10 cellular contexts compared by ENCODE assay signal in the genomic region with DNA sequence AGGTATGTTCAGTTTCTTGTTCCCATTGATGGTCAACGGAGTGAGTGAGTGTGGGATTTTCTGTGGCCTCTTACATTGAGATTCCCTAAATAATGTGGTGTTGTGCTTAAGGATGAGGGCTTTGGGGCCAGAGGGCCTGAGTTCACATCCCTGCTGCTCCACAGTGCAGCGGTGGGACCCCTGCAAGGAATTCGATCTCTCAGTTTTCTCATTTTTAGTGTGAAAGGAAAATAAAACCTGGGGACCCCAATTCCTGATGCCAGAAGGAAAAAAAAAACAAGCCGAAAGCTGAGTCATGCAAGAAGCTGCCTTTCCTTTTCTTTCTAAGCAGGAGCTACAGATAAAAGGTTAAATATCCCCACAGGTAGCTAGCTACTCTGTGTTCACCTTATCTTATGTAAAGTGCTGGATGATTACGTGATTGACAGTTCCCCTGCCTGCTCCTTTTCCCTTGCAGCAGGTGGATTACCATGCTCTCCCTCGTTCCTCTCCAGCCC.
A peak's percentile ranks its signal among the peaks of the same experiment; 100 is the strongest.
DNase-seq lines count a peak whose midpoint lies in the region; ATAC-seq and TF ChIP-seq lines count a peak whose summit lies in the region.
"Had no signal": no experiment of that assay in that cellular context is flagged by ENCODE, and none has a peak within 500 bp of the region (broad histone marks: within the 10 kb centered on the region; RNA-seq: fewer than 3 reads in every experiment).

No MANE protein-coding gene starts in this region.

- peaks cover 9% of the 10 kb centered on the region for H3K36me3 Mint-ChIP-seq in T-helper 1 cell treated with Interleukin-12 subunit alpha and Interleukin-12 subunit beta and Interleukin-4 antibody, amounts not matched to agents 30 μg/mL and 1 μg/mL, for 36 hours (ENCODE audit: low read depth)
- H3K36me3 Mint-ChIP-seq in WTC11, result peaks cover 15% of the 10 kb centered on the region

- DNase-seq in T-helper 1 cell (no peak), WTC11 (ENCODE audit: low spot score) (no peak), foreskin fibroblast (peak in 1 of 2 donors; percentile 18)
- no peak for DNase-seq in stimulated activated naive CD8-positive, alpha-beta T cell treated with anti-CD3 and anti-CD28 coated beads, Interleukin-15, amount 100 ng/mL, for 72 hours
- DNase-seq: T-helper 9 cell had no signal

- peaks cover 6% of the 10 kb centered on the region for H3K9me3 Mint-ChIP-seq in T-helper 1 cell treated with Interleukin-12 subunit alpha and Interleukin-12 subunit beta and Interleukin-4 antibody, amounts not matched to agents 30 μg/mL and 1 μg/mL, for 36 hours
- H3K9me3 Mint-ChIP-seq in WTC11, result no peaks in the 10 kb centered on the region
- H3K9me3 Mint-ChIP-seq in stimulated activated naive CD8-positive, alpha-beta T cell treated with anti-CD3 and anti-CD28 coated beads, Interleukin-15, amount 100 ng/mL, for 72 hours, result no peaks in the 10 kb centered on the region

- POLR2A ChIA-PET in WTC11 (lab: Charles Lee), result no interaction called here

- H3K4me3 Mint-ChIP-seq in T-helper 1 cell treated with Interleukin-12 subunit alpha and Interleukin-12 subunit beta and Interleukin-4 antibody, amounts not matched to agents 30 μg/mL and 1 μg/mL, for 36 hours, result peak overlapping the region; percentile 59
- H3K4me3 Mint-ChIP-seq in WTC11, result peak overlapping the region; percentile 27
- peak overlapping the region; percentile 74 for H3K4me3 Mint-ChIP-seq in stimulated activated naive CD8-positive, alpha-beta T cell treated with anti-CD3 and anti-CD28 coated beads, Interleukin-15, amount 100 ng/mL, for 72 hours

- no peaks in the 10 kb centered on the region for H3K27me3 Mint-ChIP-seq in T-helper 1 cell treated with Interleukin-12 subunit alpha and Interleukin-12 subunit beta and Interleukin-4 antibody, amounts not matched to agents 30 μg/mL and 1 μg/mL, for 36 hours (ENCODE audit: low read depth)
- no peaks in the 10 kb centered on the region for H3K27me3 Mint-ChIP-seq in WTC11 (ENCODE audit: low read depth)
- H3K27me3 Mint-ChIP-seq in stimulated activated naive CD8-positive, alpha-beta T cell treated with anti-CD3 and anti-CD28 coated beads, Interleukin-15, amount 100 ng/mL, for 72 hours, result no peaks in the 10 kb centered on the region

- ATAC-seq in WTC11 (peak; percentile 55), HG02610 (IDR thresholded peaks at IDR 0.05; ENCODE audit: unreplicated experiment) (no peak), GM19397 (IDR thresholded peaks at IDR 0.05; ENCODE audit: unreplicated experiment) (no peak), GM21390 (IDR thresholded peaks at IDR 0.05; ENCODE audit: unreplicated experiment) (no peak)
- no peak for ATAC-seq in stimulated activated naive CD8-positive, alpha-beta T cell treated with anti-CD3 and anti-CD28 coated beads, Interleukin-15, amount 100 ng/mL, for 72 hours

- peak overlapping the region; percentile 91 for H3K27ac Mint-ChIP-seq in T-helper 1 cell treated with Interleukin-12 subunit alpha and Interleukin-12 subunit beta and Interleukin-4 antibody, amounts not matched to agents 30 μg/mL and 1 μg/mL, for 36 hours
- peak overlapping the region; percentile 89 for H3K27ac Mint-ChIP-seq in WTC11
- H3K27ac Mint-ChIP-seq in stimulated activated naive CD8-positive, alpha-beta T cell treated with anti-CD3 and anti-CD28 coated beads, Interleukin-15, amount 100 ng/mL, for 72 hours, result peak overlapping the region; percentile 89 to 94

- H3K4me1 Mint-ChIP-seq in T-helper 1 cell treated with Interleukin-12 subunit alpha and Interleukin-12 subunit beta and Interleukin-4 antibody, amounts not matched to agents 30 μg/mL and 1 μg/mL, for 36 hours (ENCODE audit: low read depth), result peaks cover 31% of the 10 kb centered on the region
- H3K4me1 Mint-ChIP-seq in WTC11, result peaks cover 56% of the 10 kb centered on the region
- peaks cover 46% of the 10 kb centered on the region for H3K4me1 Mint-ChIP-seq in stimulated activated naive CD8-positive, alpha-beta T cell treated with anti-CD3 and anti-CD28 coated beads, Interleukin-15, amount 100 ng/mL, for 72 hours

- peak overlapping the region; percentile 28 to 53 for H3K4me3 ChIP-seq in foreskin fibroblast (ENCODE audit: low read depth in 1 of 2, low read length in 2 of 2)
- H3K4me3 ChIP-seq: cardiac muscle cell had no signal

- TF ChIP-seq CTCF in WTC11 (IDR thresholded peaks at IDR 0.05) (no peak), foreskin fibroblast (IDR thresholded peaks at IDR 0.05; ENCODE audit: low read depth, low read length) (no peak)

- CTCF ChIA-PET in WTC11 (lab: Charles Lee), result interaction anchor here (0.7 to 1.0 kb wide), 2 partner anchors 9 to 214 kb away, joined by 3 to 6 read pairs; no protein-coding TSS in a partner anchor

TF ChIP-seq in WTC11, 78 proteins besides CTCF, POLR2A, EP300 and RAD21 (continues in another document):
- TF ChIP-seq ZNF671 (CRISPR knock-in tag; IDR thresholded peaks at IDR 0.05) (no peak), MYBL2 (CRISPR knock-in tag; IDR thresholded peaks at IDR 0.05) (no peak), SOX15 (CRISPR knock-in tag; IDR thresholded peaks at IDR 0.05) (no peak), KAT7 (CRISPR knock-in tag; IDR thresholded peaks at IDR 0.05; ENCODE audit: borderline replicate concordance) (no peak), SP1 (CRISPR knock-in tag; conservative IDR thresholded peaks at IDR 0.05) (no peak), PREB (CRISPR knock-in tag; IDR thresholded peaks at IDR 0.05; ENCODE audit: borderline replicate concordance) (no peak), NR2C2 (CRISPR knock-in tag; IDR thresholded peaks at IDR 0.05) (no peak), ZSCAN18 (CRISPR knock-in tag; IDR thresholded peaks at IDR 0.05) (no peak), GTF2I (CRISPR knock-in tag; conservative IDR thresholded peaks at IDR 0.05) (no peak)
- TF ChIP-seq, protein P1, sequence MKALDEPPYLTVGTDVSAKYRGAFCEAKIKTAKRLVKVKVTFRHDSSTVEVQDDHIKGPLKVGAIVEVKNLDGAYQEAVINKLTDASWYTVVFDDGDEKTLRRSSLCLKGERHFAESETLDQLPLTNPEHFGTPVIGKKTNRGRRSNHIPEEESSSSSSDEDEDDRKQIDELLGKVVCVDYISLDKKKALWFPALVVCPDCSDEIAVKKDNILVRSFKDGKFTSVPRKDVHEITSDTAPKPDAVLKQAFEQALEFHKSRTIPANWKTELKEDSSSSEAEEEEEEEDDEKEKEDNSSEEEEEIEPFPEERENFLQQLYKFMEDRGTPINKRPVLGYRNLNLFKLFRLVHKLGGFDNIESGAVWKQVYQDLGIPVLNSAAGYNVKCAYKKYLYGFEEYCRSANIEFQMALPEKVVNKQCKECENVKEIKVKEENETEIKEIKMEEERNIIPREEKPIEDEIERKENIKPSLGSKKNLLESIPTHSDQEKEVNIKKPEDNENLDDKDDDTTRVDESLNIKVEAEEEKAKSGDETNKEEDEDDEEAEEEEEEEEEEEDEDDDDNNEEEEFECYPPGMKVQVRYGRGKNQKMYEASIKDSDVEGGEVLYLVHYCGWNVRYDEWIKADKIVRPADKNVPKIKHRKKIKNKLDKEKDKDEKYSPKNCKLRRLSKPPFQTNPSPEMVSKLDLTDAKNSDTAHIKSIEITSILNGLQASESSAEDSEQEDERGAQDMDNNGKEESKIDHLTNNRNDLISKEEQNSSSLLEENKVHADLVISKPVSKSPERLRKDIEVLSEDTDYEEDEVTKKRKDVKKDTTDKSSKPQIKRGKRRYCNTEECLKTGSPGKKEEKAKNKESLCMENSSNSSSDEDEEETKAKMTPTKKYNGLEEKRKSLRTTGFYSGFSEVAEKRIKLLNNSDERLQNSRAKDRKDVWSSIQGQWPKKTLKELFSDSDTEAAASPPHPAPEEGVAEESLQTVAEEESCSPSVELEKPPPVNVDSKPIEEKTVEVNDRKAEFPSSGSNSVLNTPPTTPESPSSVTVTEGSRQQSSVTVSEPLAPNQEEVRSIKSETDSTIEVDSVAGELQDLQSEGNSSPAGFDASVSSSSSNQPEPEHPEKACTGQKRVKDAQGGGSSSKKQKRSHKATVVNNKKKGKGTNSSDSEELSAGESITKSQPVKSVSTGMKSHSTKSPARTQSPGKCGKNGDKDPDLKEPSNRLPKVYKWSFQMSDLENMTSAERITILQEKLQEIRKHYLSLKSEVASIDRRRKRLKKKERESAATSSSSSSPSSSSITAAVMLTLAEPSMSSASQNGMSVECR (CRISPR knock-in tag; IDR thresholded peaks at IDR 0.05; ENCODE audit: borderline replicate concordance), result no peak
- TF ChIP-seq, protein P2, sequence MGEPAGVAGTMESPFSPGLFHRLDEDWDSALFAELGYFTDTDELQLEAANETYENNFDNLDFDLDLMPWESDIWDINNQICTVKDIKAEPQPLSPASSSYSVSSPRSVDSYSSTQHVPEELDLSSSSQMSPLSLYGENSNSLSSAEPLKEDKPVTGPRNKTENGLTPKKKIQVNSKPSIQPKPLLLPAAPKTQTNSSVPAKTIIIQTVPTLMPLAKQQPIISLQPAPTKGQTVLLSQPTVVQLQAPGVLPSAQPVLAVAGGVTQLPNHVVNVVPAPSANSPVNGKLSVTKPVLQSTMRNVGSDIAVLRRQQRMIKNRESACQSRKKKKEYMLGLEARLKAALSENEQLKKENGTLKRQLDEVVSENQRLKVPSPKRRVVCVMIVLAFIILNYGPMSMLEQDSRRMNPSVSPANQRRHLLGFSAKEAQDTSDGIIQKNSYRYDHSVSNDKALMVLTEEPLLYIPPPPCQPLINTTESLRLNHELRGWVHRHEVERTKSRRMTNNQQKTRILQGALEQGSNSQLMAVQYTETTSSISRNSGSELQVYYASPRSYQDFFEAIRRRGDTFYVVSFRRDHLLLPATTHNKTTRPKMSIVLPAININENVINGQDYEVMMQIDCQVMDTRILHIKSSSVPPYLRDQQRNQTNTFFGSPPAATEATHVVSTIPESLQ (CRISPR knock-in tag; IDR thresholded peaks at IDR 0.05), result no peak
